ENCODE assay signal across 8 cellular contexts in the genomic region with DNA sequence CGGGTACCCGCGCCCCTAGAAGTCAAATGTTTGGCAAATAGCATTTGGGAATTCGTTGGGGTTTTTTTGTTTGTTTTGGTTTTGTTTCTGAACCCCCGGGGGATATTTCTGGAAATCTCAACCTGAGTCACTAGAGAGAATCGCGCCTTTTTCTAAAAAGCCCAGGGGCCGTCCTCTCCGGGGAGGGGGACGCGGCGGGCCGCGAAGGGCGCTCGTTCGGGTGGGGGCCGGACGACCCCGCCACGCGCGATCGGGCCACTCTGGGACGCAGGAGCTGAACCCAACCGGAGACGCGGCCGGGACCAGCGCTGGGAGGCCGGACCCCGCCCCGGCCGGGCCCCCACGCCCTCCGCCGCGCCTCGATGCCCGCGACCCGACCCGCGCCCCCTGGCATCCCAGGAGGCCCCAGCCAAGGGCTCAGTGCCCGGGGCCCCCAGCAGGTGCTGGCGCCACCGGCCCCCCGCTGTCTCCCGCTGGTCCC. TPM values are rescaled to one million over a fixed set of nuclear protein-coding genes. Genes with fewer than 3 reads are reported as not detected.
A peak's percentile ranks its signal among the peaks of the same experiment; 100 is the strongest.
DNase-seq lines count a peak whose midpoint lies in the region; ATAC-seq and TF ChIP-seq lines count a peak whose summit lies in the region.

No MANE protein-coding gene starts in this region.

- H3K9me2 ChIP-seq in OCI-LY7 (ENCODE audit: insufficient read depth, low read length): no peaks in the 10 kb centered on the region

- no peak for TF ChIP-seq POLR2A in erythroblast (IDR thresholded peaks at IDR 0.05; ENCODE audit: low read length)

- H3K4me3 Mint-ChIP-seq in CD14-positive monocyte (peak overlapping the region; percentile 96 to 99), endodermal cell (peak overlapping the region; percentile 75), nephron (peak overlapping the region; percentile 87 to 97 (median 96))

- peak overlapping the region; percentile 78; the same call in 1 of the 2 replicates for H2AFZ ChIP-seq in OCI-LY7 (ENCODE audit: low read length)

- intact Hi-C loops in CD14-positive monocyte (cut with micrococcal nuclease): no loop called here
- intact Hi-C loops in OCI-LY7 (cut with micrococcal nuclease; ENCODE audit: unreplicated experiment): loop anchor here (2.0 kb wide), 1 partner anchor 32 kb away; no protein-coding TSS in a partner anchor

- CTCF ChIA-PET in OCI-LY7 (lab: Charles Lee; ENCODE audit: unreplicated experiment): interaction anchor here (1.0 kb wide), 1 partner anchor 9 kb away, joined by 4 read pairs; no protein-coding TSS in a partner anchor

- 1 to 2% methylated on average over 27 to 49 of the region's 49 CpGs for WGBS in endodermal cell (ENCODE audit: insufficient coverage in 1 of 2, insufficient read length in 1 of 2), 2 experiments

- TF ChIP-seq CTCF in CD14-positive monocyte (IDR thresholded peaks at IDR 0.05): no peak
- no peak for TF ChIP-seq CTCF in OCI-LY7 (conservative IDR thresholded peaks at IDR 0.05; ENCODE audit: low read length)
- no peak for TF ChIP-seq CTCF in endodermal cell (conservative IDR thresholded peaks at IDR 0.05)
- TF ChIP-seq CTCF in nephron (IDR thresholded peaks at IDR 0.05; ENCODE audit: unreplicated experiment in 3 of 3): no peak

- no peaks in the 10 kb centered on the region for H4K20me1 ChIP-seq in OCI-LY7 (ENCODE audit: insufficient read depth, low read length)

- peak; percentile 33 for DNase-seq in CD14-positive monocyte (ENCODE audit: low spot score)
- DNase-seq in OCI-LY7 (ENCODE audit: low spot score): no peak
- no peak for DNase-seq in endodermal cell
- no peak for DNase-seq in erythroblast (lab: John Stamatoyannopoulos, UW)
- DNase-seq in activated CD8-positive, alpha-beta memory T cell treated with anti-CD3 and anti-CD28 coated beads, Interleukin-2, amount 50 U/mL, for 48 hours: no peak
- no peak for DNase-seq in NOMO-1 (lab: John Stamatoyannopoulos, UW; ENCODE audit: unreplicated experiment in 2 of 2)

- H3K36me3 Mint-ChIP-seq in CD14-positive monocyte (peaks cover 0 to 29% of the 10 kb centered on the region in 2 donors), endodermal cell (ENCODE audit: low read depth) (no peaks in the 10 kb centered on the region), nephron (ENCODE audit: low read depth) (no peaks in the 10 kb centered on the region)

- peak overlapping the region; percentile 79 for H3K4me2 ChIP-seq in OCI-LY7 (ENCODE audit: low read length)

- POLR2A ChIA-PET in OCI-LY7 (lab: Charles Lee): interaction anchor here (0.6 to 2.0 kb wide), 5 partner anchors 11 to 61 kb away, joined by 3 to 7 read pairs (median 3); no protein-coding TSS in a partner anchor

- H3K9me3 Mint-ChIP-seq in CD14-positive monocyte (peaks cover 0 to 3% (median 0%) of the 10 kb centered on the region in 7 donors), endodermal cell (no peaks in the 10 kb centered on the region), nephron (no peaks in the 10 kb centered on the region)

- no peak overlapping the region for H3K27ac ChIP-seq in OCI-LY7 (ENCODE audit: low read depth, low read length, poor library complexity, severe bottlenecking)
- H3K27ac ChIP-seq in endodermal cell (ENCODE audit: low read depth, low read length): no peak overlapping the region

- BruUV-seq in OCI-LY7 (replicated peaks; lab: Mats Ljungman, UMichigan): no TSS peak

- peak overlapping the region; percentile 70 for H3K4me3 ChIP-seq in OCI-LY7 (ENCODE audit: low read depth, low read length, poor library complexity, severe bottlenecking)
- H3K4me3 ChIP-seq in endodermal cell (ENCODE audit: low read length): peak overlapping the region; percentile 78

- peak; percentile 16 for ATAC-seq in GM21528 (IDR thresholded peaks at IDR 0.05; ENCODE audit: low FRiP score, unreplicated experiment)

- H3K79me2 ChIP-seq in OCI-LY7 (ENCODE audit: insufficient read depth, low read depth, low read length): no peaks in the 10 kb centered on the region

- H3K27me3 ChIP-seq in endodermal cell (ENCODE audit: control insufficient read depth, insufficient read depth, low read length, poor library complexity, severe bottlenecking): no peaks in the 10 kb centered on the region

- H3K27me3 Mint-ChIP-seq in CD14-positive monocyte (ENCODE audit: low read depth in 3 of 3) (peaks cover 1 to 43% (median 22%) of the 10 kb centered on the region in 3 donors), endodermal cell (ENCODE audit: insufficient read depth) (peaks cover 28% of the 10 kb centered on the region), nephron (ENCODE audit: low read depth) (no peaks in the 10 kb centered on the region)

- H3K27ac Mint-ChIP-seq in CD14-positive monocyte (peak overlapping the region; percentile 82 to 100 (median 98)), endodermal cell (no peak overlapping the region), nephron (peak overlapping the region; percentile 80 to 96 (median 91))

- H3K4me1 ChIP-seq in OCI-LY7 (ENCODE audit: insufficient read depth, low read length, poor library complexity, severe bottlenecking) (peaks cover 61% of the 10 kb centered on the region), endodermal cell (ENCODE audit: control insufficient read depth, insufficient read depth, low read length) (peaks cover 3% of the 10 kb centered on the region)

- H3K9me3 ChIP-seq in OCI-LY7 (ENCODE audit: low read length) (no peaks in the 10 kb centered on the region), endodermal cell (ENCODE audit: control insufficient read depth, low read length) (no peaks in the 10 kb centered on the region)

- H3K36me3 ChIP-seq in OCI-LY7 (ENCODE audit: insufficient read depth, low read length) (no peaks in the 10 kb centered on the region), endodermal cell (ENCODE audit: control insufficient read depth, insufficient read depth, low read length) (no peaks in the 10 kb centered on the region)

- peaks cover 46% of the 10 kb centered on the region for H3K4me1 Mint-ChIP-seq in CD14-positive monocyte
- H3K4me1 Mint-ChIP-seq in endodermal cell: peaks cover 27% of the 10 kb centered on the region
- H3K4me1 Mint-ChIP-seq in nephron: peaks cover 51% of the 10 kb centered on the region

- H3K9ac ChIP-seq in endodermal cell (ENCODE audit: extremely low read depth, low read length, poor library complexity, severe bottlenecking): peak overlapping the region; percentile 25

RNA-seq across cellular contexts. Expression of a gene that starts 0.3 kb away (rescaled TPM):
- polyA plus RNA-seq in CD14-positive monocyte: 100 to 1,000 TPM in 1 of 2 donors, 10 to 100 TPM in 1; 69.0 to 118 TPM
- 12.2 and 18.4 TPM in 2 replicates for total RNA-seq in OCI-LY7 (2014; rRNA removed; shearing (Covaris generic))
- total RNA-seq in OCI-LY7 (2022): 34.2 and 43.2 TPM in 2 replicates
- 10 to 100 TPM; 36.6 to 62.9 TPM for total RNA-seq in endodermal cell
- polyA plus RNA-seq in endodermal cell (2013, experiment 1 of 2): 85.2 TPM
- polyA plus RNA-seq in endodermal cell (2013, experiment 2 of 2): 71.3 TPM
